28 cellular contexts compared by ENCODE assay signal in genomic region chr14:90175631-90176030, GRCh38.
"Had no signal": no experiment of that assay in that cellular context is flagged by ENCODE, and none has a peak within 500 bp of the region (broad histone marks: within the 10 kb centered on the region; RNA-seq: fewer than 3 reads in every experiment).

No MANE protein-coding gene starts in this region.

- ATAC-seq: stimulated activated effector memory CD8-positive, alpha-beta T cell treated with anti-CD3 and anti-CD28 coated beads, Interleukin-12 subunit alpha, Interleukin-12 subunit beta, amount 100 ng/mL, for 72 hours; stimulated activated memory B cell treated with anti-CD40 and anti-IgM and Interleukin-4, amounts not matched to agents 10 μg/mL and 1 μg/mL and 100 μg/mL, for 72 hours; stimulated activated naive B cell treated with anti-CD40 and anti-IgM and Interleukin-4, amounts not matched to agents 10 μg/mL and 1 μg/mL and 100 μg/mL, for 72 hours; stimulated activated naive CD8-positive, alpha-beta T cell treated with anti-CD3 and anti-CD28 coated beads, Interleukin-15, amount 100 ng/mL, for 72 hours; stimulated activated naive CD8-positive, alpha-beta T cell treated with anti-CD3 and anti-CD28 coated beads, Interleukin-15, Interleukin-2, amounts not matched to agents 100 U/mL and 50 U/mL, for 24 hours; upper lobe of right lung had no signal

- H3K27me3 Mint-ChIP-seq: type B pancreatic cell had no signal

- H3K27ac ChIP-seq: stomach, suprapubic skin, testis, thoracic aorta, tibial artery, tibial nerve, transverse colon, upper lobe of left lung, upper lobe of right lung, uterus, vagina had no signal

- H3K4me1 ChIP-seq: stomach, suprapubic skin, tibial artery, tibial nerve, transverse colon, upper lobe of left lung, upper lobe of right lung, uterus, vagina had no signal

- H3K9me3 Mint-ChIP-seq: stimulated activated effector memory CD8-positive, alpha-beta T cell treated with anti-CD3 and anti-CD28 coated beads, Interleukin-12 subunit alpha, Interleukin-12 subunit beta, amount 100 ng/mL, for 72 hours; stimulated activated naive CD8-positive, alpha-beta T cell treated with anti-CD3 and anti-CD28 coated beads, Interleukin-15, amount 100 ng/mL, for 72 hours; stimulated activated naive CD8-positive, alpha-beta T cell treated with anti-CD3 and anti-CD28 coated beads, Interleukin-15, Interleukin-2, amounts not matched to agents 100 ng/mL and 50 ng/mL, for 24 hours had no signal

- H3K4me3 ChIP-seq: stomach, suprapubic skin, testis, thoracic aorta, tibial artery, tibial nerve, transverse colon, upper lobe of left lung, upper lobe of right lung, uterus, vagina had no signal

- H3K36me3 Mint-ChIP-seq: stimulated activated effector memory CD8-positive, alpha-beta T cell treated with anti-CD3 and anti-CD28 coated beads, Interleukin-12 subunit alpha, Interleukin-12 subunit beta, amount 100 ng/mL, for 72 hours; stimulated activated memory B cell treated with anti-CD40 and anti-IgM and Interleukin-4, amounts not matched to agents 10 μg/mL and 1 μg/mL and 100 μg/mL, for 72 hours; stimulated activated naive B cell treated with anti-CD40 and anti-IgM and Interleukin-4, amounts not matched to agents 10 μg/mL and 1 μg/mL and 100 μg/mL, for 72 hours; type B pancreatic cell had no signal

- H3K27ac Mint-ChIP-seq: stimulated activated effector memory CD8-positive, alpha-beta T cell treated with anti-CD3 and anti-CD28 coated beads, Interleukin-12 subunit alpha, Interleukin-12 subunit beta, amount 100 ng/mL, for 72 hours; stimulated activated memory B cell treated with anti-CD40 and anti-IgM and Interleukin-4, amounts not matched to agents 10 μg/mL and 1 μg/mL and 100 μg/mL, for 72 hours; stimulated activated naive B cell treated with anti-CD40 and anti-IgM and Interleukin-4, amounts not matched to agents 10 μg/mL and 1 μg/mL and 100 μg/mL, for 72 hours; stimulated activated naive CD8-positive, alpha-beta T cell treated with anti-CD3 and anti-CD28 coated beads, Interleukin-15, amount 100 ng/mL, for 72 hours; stimulated activated naive CD8-positive, alpha-beta T cell treated with anti-CD3 and anti-CD28 coated beads, Interleukin-15, Interleukin-2, amounts not matched to agents 100 ng/mL and 50 ng/mL, for 24 hours; type B pancreatic cell had no signal

- DNase-seq: stimulated activated CD4-positive, alpha-beta T cell treated with anti-CD3 and anti-CD28 coated beads, Interleukin-2, amount 100 ng/mL, for 48 hours; stimulated activated CD4-positive, alpha-beta T cell treated with anti-CD3 and anti-CD28 coated beads, Interleukin-4, amount 100 ng/mL, for 1 hour; stimulated activated CD4-positive, alpha-beta T cell treated with anti-CD3 and anti-CD28 coated beads, Interleukin-4, amount 100 ng/mL, for 24 hours; stimulated activated CD4-positive, alpha-beta T cell treated with anti-CD3 and anti-CD28 coated beads, Interleukin-4, amount 100 ng/mL, for 4 hours; stimulated activated CD8-positive, alpha-beta memory T cell treated with anti-CD3 and anti-CD28 coated beads, Interleukin-4, amount 100 ng/mL, for 48 hours; stimulated activated naive B cell treated with anti-CD40 and anti-IgM and Interleukin-4, amounts not matched to agents 10 μg/mL and 1 μg/mL and 100 μg/mL, for 72 hours; stimulated activated naive CD4-positive, alpha-beta T cell; stimulated activated naive CD4-positive, alpha-beta T cell treated with Interleukin-2 at 50 U/mL for 16 hours; stimulated activated naive CD8-positive, alpha-beta T cell treated with anti-CD3 and anti-CD28 coated beads, Interleukin-15, amount 100 ng/mL, for 72 hours; stimulated activated naive CD8-positive, alpha-beta T cell treated with anti-CD3 and anti-CD28 coated beads, Interleukin-15, Interleukin-2, amounts not matched to agents 100 U/mL and 50 U/mL, for 24 hours; stomach; substantia nigra; testis; tibial artery; transverse colon; trophoblast cell; upper lobe of left lung; upper lobe of right lung; uterus had no signal

- FAIRE-seq: urothelium cell line had no signal

- H3K4me1 Mint-ChIP-seq: stimulated activated effector memory CD8-positive, alpha-beta T cell treated with anti-CD3 and anti-CD28 coated beads, Interleukin-12 subunit alpha, Interleukin-12 subunit beta, amount 100 ng/mL, for 72 hours; stimulated activated memory B cell treated with anti-CD40 and anti-IgM and Interleukin-4, amounts not matched to agents 10 μg/mL and 1 μg/mL and 100 μg/mL, for 72 hours; stimulated activated naive B cell treated with anti-CD40 and anti-IgM and Interleukin-4, amounts not matched to agents 10 μg/mL and 1 μg/mL and 100 μg/mL, for 72 hours; stimulated activated naive CD8-positive, alpha-beta T cell treated with anti-CD3 and anti-CD28 coated beads, Interleukin-15, amount 100 ng/mL, for 72 hours had no signal

- H3K9me3 ChIP-seq: suprapubic skin, testis, thoracic aorta, tibial artery, tibial nerve, transverse colon, upper lobe of left lung, upper lobe of right lung, uterus, vagina had no signal

- H3K27me3 ChIP-seq: stomach, suprapubic skin, testis, tibial nerve, transverse colon, upper lobe of left lung, uterus, vagina had no signal

- H3K36me3 ChIP-seq: stomach, suprapubic skin, thoracic aorta, tibial artery, tibial nerve, transverse colon, upper lobe of left lung, upper lobe of right lung, uterus, vagina had no signal

- H3K4me3 Mint-ChIP-seq: stimulated activated effector memory CD8-positive, alpha-beta T cell treated with anti-CD3 and anti-CD28 coated beads, Interleukin-12 subunit alpha, Interleukin-12 subunit beta, amount 100 ng/mL, for 72 hours; stimulated activated memory B cell treated with anti-CD40 and anti-IgM and Interleukin-4, amounts not matched to agents 10 μg/mL and 1 μg/mL and 100 μg/mL, for 72 hours; stimulated activated naive B cell treated with anti-CD40 and anti-IgM and Interleukin-4, amounts not matched to agents 10 μg/mL and 1 μg/mL and 100 μg/mL, for 72 hours; stimulated activated naive CD8-positive, alpha-beta T cell treated with anti-CD3 and anti-CD28 coated beads, Interleukin-15, amount 100 ng/mL, for 72 hours; stimulated activated naive CD8-positive, alpha-beta T cell treated with anti-CD3 and anti-CD28 coated beads, Interleukin-15, Interleukin-2, amounts not matched to agents 100 ng/mL and 50 ng/mL, for 24 hours; type B pancreatic cell had no signal
